ENCODE assay signal across 19 cellular contexts in genomic region chrX:53265771-53266170, GRCh38. TPM values are rescaled to one million over a fixed set of nuclear protein-coding genes. Genes with fewer than 3 reads are reported as not detected.
DNase-seq lines count a peak whose midpoint lies in the region; ATAC-seq and TF ChIP-seq lines count a peak whose summit lies in the region.
"Had no signal": no experiment of that assay in that cellular context is flagged by ENCODE, and none has a peak within 500 bp of the region (broad histone marks: within the 10 kb centered on the region; RNA-seq: fewer than 3 reads in every experiment).

No MANE protein-coding gene starts in this region.

- no peaks in the 10 kb centered on the region for H3K36me3 ChIP-seq in ACC112 (ENCODE audit: insufficient read depth, low read length)
- H3K36me3 ChIP-seq in mesenchymal stem cell (ENCODE audit: control insufficient read depth in 1 of 2, insufficient read depth in 2 of 2, low read depth in 1 of 2, low read length in 2 of 2) = no peaks in the 10 kb centered on the region

- H3K4ac ChIP-seq in mesenchymal stem cell (ENCODE audit: low read depth in 1 of 2, low read length in 2 of 2) = no peak overlapping the region

- 100% methylated on average over 1 of the region's 3 CpGs for WGBS in mesenchymal stem cell

- TF ChIP-seq CTCF in cardiac fibroblast (IDR thresholded peaks at IDR 0.05; ENCODE audit: low read depth, low read length) = no peak

- no peaks in the 10 kb centered on the region for H3K27me3 ChIP-seq in ACC112 (ENCODE audit: insufficient read depth, low read length)
- peaks cover 0 to 77% of the 10 kb centered on the region in 2 experiments for H3K27me3 ChIP-seq in mesenchymal stem cell (ENCODE audit: control insufficient read depth in 1 of 2, insufficient read depth in 1 of 2, low read length in 2 of 2)

- no peak for ATAC-seq in activated CD4-positive, CD25-positive, alpha-beta regulatory T cell treated with anti-CD3 and anti-CD28 coated beads, Interleukin-2, amount 50 U/mL, for 24 hours
- ATAC-seq: natural killer cell, T-cell had no signal

- no peaks in the 10 kb centered on the region for H3K9me3 ChIP-seq in mesenchymal stem cell (ENCODE audit: control insufficient read depth, low read length)

- peaks cover 47% of the 10 kb centered on the region for H3K4me1 ChIP-seq in ACC112 (ENCODE audit: control insufficient read depth, insufficient read depth, low read length, unreplicated experiment)
- peaks cover 32% of the 10 kb centered on the region for H3K4me1 ChIP-seq in mesenchymal stem cell (ENCODE audit: control insufficient read depth, insufficient read depth, low read depth, low read length)

- no peak overlapping the region for H2BK12ac ChIP-seq in mesenchymal stem cell (ENCODE audit: low read length in 2 of 2)

- peaks cover 2% of the 10 kb centered on the region for H3K79me2 ChIP-seq in ACC112 (ENCODE audit: control insufficient read depth, insufficient read depth, low read length, unreplicated experiment)

- H3K14ac ChIP-seq in mesenchymal stem cell (ENCODE audit: low read length in 2 of 2) = no peak overlapping the region

- no peaks in the 10 kb centered on the region for H3K9me3 Mint-ChIP-seq in activated T-helper 1 cell treated with anti-CD3 and anti-CD28 coated beads, Interleukin-12 subunit alpha, Interleukin-12 subunit beta, Interleukin-2, Interleukin-4 antibody, amounts not matched to agents 30 ng/mL and 10 ng/mL and 1 ng/mL, durations not matched to agents 14 hours and 24 hours and 36 hours
- H3K9me3 Mint-ChIP-seq: activated naive CD4-positive, alpha-beta T cell treated with anti-CD3 and anti-CD28 coated beads for 36 hours; natural killer cell; T-cell had no signal

- H3K27me3 Mint-ChIP-seq in activated T-helper 1 cell treated with anti-CD3 and anti-CD28 coated beads, Interleukin-12 subunit alpha, Interleukin-12 subunit beta, Interleukin-2, Interleukin-4 antibody, amounts not matched to agents 30 ng/mL and 10 ng/mL and 1 ng/mL, durations not matched to agents 14 hours and 24 hours and 36 hours (ENCODE audit: insufficient read depth) = peaks cover 2% of the 10 kb centered on the region

- no peak overlapping the region for H2AK5ac ChIP-seq in mesenchymal stem cell (ENCODE audit: low read length, severe bottlenecking)

- peaks cover 7% of the 10 kb centered on the region for H3K79me1 ChIP-seq in mesenchymal stem cell (replicated peaks; ENCODE audit: low read length, poor library complexity, severe bottlenecking)

- H2AFZ ChIP-seq in ACC112 (ENCODE audit: low read length, unreplicated experiment) = no peak overlapping the region
- no peak overlapping the region for H2AFZ ChIP-seq in mesenchymal stem cell (ENCODE audit: low read depth, low read length)

- H3K27ac ChIP-seq in ACC112 (ENCODE audit: low read depth, low read length) = peak overlapping the region; percentile 94
- peak overlapping the region; percentile 20 for H3K27ac ChIP-seq in mesenchymal stem cell (ENCODE audit: low read length, poor library complexity, severe bottlenecking)
- H3K27ac ChIP-seq: HL-60 had no signal

- H3K4me2 ChIP-seq in mesenchymal stem cell (ENCODE audit: low read length, poor library complexity, severe bottlenecking) = no peak overlapping the region

- H2BK15ac ChIP-seq in mesenchymal stem cell (ENCODE audit: low read depth, poor library complexity, severe bottlenecking) = no peak overlapping the region

- DNase-seq in LHCN-M2 (ENCODE audit: low read depth) = peak; percentile 64
- DNase-seq in cardiac fibroblast (ENCODE audit: low read depth in 2 of 2) = peak; percentile 50 to 84
- peak; percentile 28 for DNase-seq in mesenchymal stem cell
- DNase-seq in activated T-helper 1 cell treated with anti-CD3 and anti-CD28 coated beads, Interleukin-12 subunit alpha, Interleukin-12 subunit beta, Interleukin-2, Interleukin-4 antibody, amounts not matched to agents 30 ng/mL and 10 ng/mL and 1 ng/mL, durations not matched to agents 14 hours and 24 hours and 36 hours (ENCODE audit: low spot score) = no peak
- DNase-seq in NCI-H146 treated with DMSO at 0.1 percent for 48 hours (lab: John Stamatoyannopoulos, UW; ENCODE audit: unreplicated experiment) = no peak
- no peak for DNase-seq in stimulated activated CD4-positive, alpha-beta T cell treated with anti-CD3 and anti-CD28 coated beads, Interleukin-2, amount 100 ng/mL, for 24 hours
- DNase-seq: activated CD4-positive, CD25-positive, alpha-beta regulatory T cell; activated naive CD4-positive, alpha-beta T cell treated with anti-CD3 and anti-CD28 coated beads for 36 hours; DMS 273 treated with DMSO at 0.1 percent for 48 hours; erythroblast; H7; natural killer cell; NCI-H187 treated with DMSO at 0.1 percent for 48 hours; NCI-H526; stimulated activated CD4-positive, alpha-beta T cell treated with anti-CD3 and anti-CD28 coated beads, Interleukin-2, amount 100 ng/mL, for 48 hours; T-cell had no signal

- H2BK120ac ChIP-seq in mesenchymal stem cell (ENCODE audit: low read depth, low read length) = no peak overlapping the region

- intact Hi-C loops in activated T-helper 1 cell treated with anti-CD3 and anti-CD28 coated beads, Interleukin-12 subunit alpha, Interleukin-12 subunit beta, Interleukin-2, Interleukin-4 antibody, amounts not matched to agents 30 ng/mL and 10 ng/mL and 1 ng/mL, durations not matched to agents 14 hours and 24 hours and 36 hours (cut with micrococcal nuclease) = no loop called here

- peaks cover 28% of the 10 kb centered on the region for H3K4me1 Mint-ChIP-seq in activated T-helper 1 cell treated with anti-CD3 and anti-CD28 coated beads, Interleukin-12 subunit alpha, Interleukin-12 subunit beta, Interleukin-2, Interleukin-4 antibody, amounts not matched to agents 30 ng/mL and 10 ng/mL and 1 ng/mL, durations not matched to agents 14 hours and 24 hours and 36 hours (ENCODE audit: low read depth)

- H3K36me3 Mint-ChIP-seq in activated T-helper 1 cell treated with anti-CD3 and anti-CD28 coated beads, Interleukin-12 subunit alpha, Interleukin-12 subunit beta, Interleukin-2, Interleukin-4 antibody, amounts not matched to agents 30 ng/mL and 10 ng/mL and 1 ng/mL, durations not matched to agents 14 hours and 24 hours and 36 hours (ENCODE audit: low read depth) = no peaks in the 10 kb centered on the region
- H3K36me3 Mint-ChIP-seq: natural killer cell, T-cell had no signal

- no peak overlapping the region for H3K27ac Mint-ChIP-seq in activated T-helper 1 cell treated with anti-CD3 and anti-CD28 coated beads, Interleukin-12 subunit alpha, Interleukin-12 subunit beta, Interleukin-2, Interleukin-4 antibody, amounts not matched to agents 30 ng/mL and 10 ng/mL and 1 ng/mL, durations not matched to agents 14 hours and 24 hours and 36 hours
- H3K27ac Mint-ChIP-seq: activated naive CD4-positive, alpha-beta T cell treated with anti-CD3 and anti-CD28 coated beads for 36 hours; T-cell had no signal

- no peak overlapping the region for H3K4me3 Mint-ChIP-seq in activated T-helper 1 cell treated with anti-CD3 and anti-CD28 coated beads, Interleukin-12 subunit alpha, Interleukin-12 subunit beta, Interleukin-2, Interleukin-4 antibody, amounts not matched to agents 30 ng/mL and 10 ng/mL and 1 ng/mL, durations not matched to agents 14 hours and 24 hours and 36 hours
- H3K4me3 Mint-ChIP-seq: activated naive CD4-positive, alpha-beta T cell treated with anti-CD3 and anti-CD28 coated beads for 36 hours; natural killer cell; T-cell had no signal

- peak overlapping the region in 1 of 2 experiments; percentile 21 for H3K18ac ChIP-seq in mesenchymal stem cell (ENCODE audit: low read depth in 1 of 2, low read length in 2 of 2)

- no peak overlapping the region for H3K23ac ChIP-seq in mesenchymal stem cell (ENCODE audit: low read length in 2 of 2)

- H3K9ac ChIP-seq in mesenchymal stem cell (ENCODE audit: low read length) = peak overlapping the region; percentile 53

- no peak overlapping the region for H4K8ac ChIP-seq in mesenchymal stem cell (ENCODE audit: low read length)

- H4K91ac ChIP-seq in mesenchymal stem cell (ENCODE audit: low read length) = no peak overlapping the region

- H3K4me3 ChIP-seq in ACC112 (ENCODE audit: low read depth, low read length) (peak overlapping the region; percentile 28; the same call in 1 of the 2 replicates), cardiac fibroblast (replicated peaks in 1 of 2; ENCODE audit: low read depth in 2 of 2, low read length in 2 of 2) (no peak overlapping the region), mesenchymal stem cell (ENCODE audit: insufficient read depth in 1 of 2, low read depth in 1 of 2, low read length in 2 of 2) (peak overlapping the region in 1 of 2 experiments; percentile 17)

- H2BK5ac ChIP-seq in mesenchymal stem cell (ENCODE audit: low read depth, low read length, poor library complexity, severe bottlenecking) = no peak overlapping the region

RNA-seq across cellular contexts. Expression of gene IQSEC2, which starts 15.6 kb away (rescaled TPM):
- 17.0 and 18.3 TPM in 2 replicates for total RNA-seq in LHCN-M2 (2014; rRNA removed)
- polyA plus RNA-seq in LHCN-M2 (2012) = 22.8 TPM
- 22.4 TPM for polyA plus RNA-seq in mesenchymal stem cell (2013, experiment 1 of 2)
- polyA plus RNA-seq in mesenchymal stem cell (2013, experiment 2 of 2) = 21.2 TPM
- total RNA-seq in activated T-helper 1 cell treated with anti-CD3 and anti-CD28 coated beads, Interleukin-12 subunit alpha, Interleukin-12 subunit beta, Interleukin-2, Interleukin-4 antibody, amounts not matched to agents 30 ng/mL and 10 ng/mL and 1 ng/mL, durations not matched to agents 14 hours and 24 hours and 36 hours = 0.26 and 0.27 TPM in 2 replicates

RNA-seq across cellular contexts. Expression of gene KDM5C, which starts 40.8 kb away (rescaled TPM):
- total RNA-seq in LHCN-M2 (2014; rRNA removed) = 68.8 and 94.1 TPM in 2 replicates
- 30.8 TPM for polyA plus RNA-seq in LHCN-M2 (2012)
- polyA plus RNA-seq in mesenchymal stem cell (2013, experiment 1 of 2) = 24.8 TPM
- polyA plus RNA-seq in mesenchymal stem cell (2013, experiment 2 of 2) = 24.4 TPM
- total RNA-seq in activated T-helper 1 cell treated with anti-CD3 and anti-CD28 coated beads, Interleukin-12 subunit alpha, Interleukin-12 subunit beta, Interleukin-2, Interleukin-4 antibody, amounts not matched to agents 30 ng/mL and 10 ng/mL and 1 ng/mL, durations not matched to agents 14 hours and 24 hours and 36 hours = 115 and 120 TPM in 2 replicates

Comparison
In these comparisons a context has a peak if more than half of its experiments do, and no peak if none do; other contexts are left out.
1. DNase-seq: peak in LHCN-M2 (single experiment), cardiac fibroblast (2 of 2) and mesenchymal stem cell (single experiment); none in activated T-helper 1 cell treated with anti-CD3 and anti-CD28 coated beads, Interleukin-12 subunit alpha, Interleukin-12 subunit beta, Interleukin-2, Interleukin-4 antibody, amounts not matched to agents 30 ng/mL and 10 ng/mL and 1 ng/mL, durations not matched to agents 14 hours and 24 hours and 36 hours (single experiment), NCI-H146 treated with DMSO at 0.1 percent for 48 hours (single experiment) and stimulated activated CD4-positive, alpha-beta T cell treated with anti-CD3 and anti-CD28 coated beads, Interleukin-2, amount 100 ng/mL, for 24 hours (0 of 2).
2. RNA of gene IQSEC2, which starts 15.6 kb away (total RNA-seq): 17.0 to 18.3 TPM in LHCN-M2; 0.26 to 0.27 TPM in activated T-helper 1 cell treated with anti-CD3 and anti-CD28 coated beads, Interleukin-12 subunit alpha, Interleukin-12 subunit beta, Interleukin-2, Interleukin-4 antibody, amounts not matched to agents 30 ng/mL and 10 ng/mL and 1 ng/mL, durations not matched to agents 14 hours and 24 hours and 36 hours; every median in the first group is over 10 times any median in the second.